18 cellular contexts compared by ENCODE assay signal in the genomic region with DNA sequence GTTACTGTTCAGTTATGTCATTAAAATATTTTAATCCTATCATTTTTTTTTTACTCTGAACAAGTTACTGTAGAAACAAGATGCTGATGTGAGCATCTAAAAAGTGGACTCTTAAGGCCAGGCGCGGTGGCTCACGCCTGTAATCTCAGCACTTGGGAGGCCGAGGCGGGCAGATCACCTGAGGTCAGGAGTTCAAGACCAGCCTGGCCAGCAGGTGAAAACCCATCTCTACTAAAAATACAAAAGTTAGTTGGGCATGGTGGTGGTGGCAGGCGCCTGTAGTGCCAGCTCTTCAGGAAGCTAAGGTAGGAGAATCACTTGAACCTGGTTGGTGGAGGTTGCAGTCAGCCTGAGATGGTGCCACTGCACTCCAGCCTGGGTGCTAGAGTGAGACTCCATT. TPM values are rescaled to one million over a fixed set of nuclear protein-coding genes. Genes with fewer than 3 reads are reported as not detected.
A peak's percentile ranks its signal among the peaks of the same experiment; 100 is the strongest.
DNase-seq lines count a peak whose midpoint lies in the region; ATAC-seq, FAIRE-seq and TF ChIP-seq lines count a peak whose summit lies in the region.
"Had no signal": no experiment of that assay in that cellular context is flagged by ENCODE, and none has a peak within 500 bp of the region (broad histone marks: within the 10 kb centered on the region; RNA-seq: fewer than 3 reads in every experiment).

No MANE protein-coding gene starts in this region.

- TF ChIP-seq CTCF in GM12878 (IDR thresholded peaks at IDR 0.05 in 2 of 3, conservative IDR thresholded peaks at IDR 0.05 in 1 of 3; ENCODE audit: control insufficient read depth in 2 of 3, extremely low read depth in 1 of 3, insufficient read depth in 1 of 3, low read depth in 3 of 3, low read length in 3 of 3) (no peak), brain microvascular endothelial cell (IDR thresholded peaks at IDR 0.05; ENCODE audit: low read depth, low read length, missing control alignments) (no peak)

- H3K4me2 ChIP-seq in GM12878 (ENCODE audit: control insufficient read depth, insufficient read depth) (peak overlapping the region; percentile 1; the same call in 1 of the 2 replicates), trophoblast cell (ENCODE audit: low read length) (no peak overlapping the region)

- no TSS peak for BruUV-seq in GM12878 (replicated peaks; lab: Mats Ljungman, UMichigan)

- in situ Hi-C loops in GM12878 (cut with MboI) (loop anchor here (10.0 kb wide), 1 partner anchor 1291 kb away; a partner anchor contains a TSS), brain microvascular endothelial cell (cut with HindIII; ENCODE audit: low pct_ligation_motif_present, low sequenced_read_pairs) (no loop called here)

- ATAC-seq in GM12878 = no peak
- ATAC-seq in GM21360 (IDR thresholded peaks at IDR 0.05; ENCODE audit: unreplicated experiment) = no peak
- ATAC-seq in GM19035 (IDR thresholded peaks at IDR 0.05; ENCODE audit: unreplicated experiment) = no peak

- H3K36me3 ChIP-seq in HUES64 (ENCODE audit: insufficient read depth, low read length) (peaks cover 69% of the 10 kb centered on the region), GM12878 (ENCODE audit: control insufficient read depth in 2 of 2, insufficient read depth in 2 of 2, low read length in 1 of 2) (peaks cover 0 to 31% of the 10 kb centered on the region in 2 experiments), trophoblast cell (ENCODE audit: control insufficient read depth in 1 of 2, insufficient read depth in 2 of 2, low read length in 2 of 2) (peaks cover 15 to 19% of the 10 kb centered on the region in 2 experiments), brain microvascular endothelial cell (replicated peaks) (peaks cover 30% of the 10 kb centered on the region)

- no peak for TF ChIP-seq POLR2A in GM12878 (IDR thresholded peaks at IDR 0.05; ENCODE audit: low read depth, low read length)

- H3K4me1 ChIP-seq in HUES64 (ENCODE audit: insufficient read depth, low read length) (peaks cover 18% of the 10 kb centered on the region), GM12878 (ENCODE audit: control insufficient read depth, insufficient read depth, low read length) (peaks cover 1% of the 10 kb centered on the region), trophoblast cell (ENCODE audit: control insufficient read depth in 1 of 2, insufficient read depth in 2 of 2, low read length in 2 of 2) (no peaks in the 10 kb centered on the region)

- no peak overlapping the region for H3K27ac ChIP-seq in HUES64 (ENCODE audit: low read depth, low read length)
- no peak overlapping the region for H3K27ac ChIP-seq in GM12878 (ENCODE audit: control insufficient read depth, insufficient read depth)
- H3K27ac ChIP-seq in trophoblast cell (ENCODE audit: low read depth, low read length) = no peak overlapping the region
- H3K27ac ChIP-seq in brain microvascular endothelial cell = no peak overlapping the region

- no peak for DNase-seq in activated T-cell treated with anti-CD3 and anti-CD28 coated beads, Interleukin-2, amount 50 U/mL, for 24 hours
- no peak for DNase-seq in activated T-cell treated with anti-CD3 and anti-CD28 coated beads, Interleukin-2, amount 50 U/mL, for 1 hour
- no peak for DNase-seq in GM12878 (ENCODE audit: low read depth, low spot score)
- no peak for DNase-seq in trophoblast cell
- DNase-seq in brain microvascular endothelial cell = no peak
- DNase-seq: activated CD8-positive, alpha-beta memory T cell treated with anti-CD3 and anti-CD28 coated beads, Interleukin-2, amount 50 U/mL, for 4 hours; amniotic stem cell; dermis blood vessel endothelial cell; NCI-H2029 treated with DMSO at 0.1 percent for 48 hours; NCI-H774; Right ventricle myocardium superior; spleen; substantia nigra had no signal

- H3K23ac ChIP-seq in trophoblast cell (ENCODE audit: low read length) = no peak overlapping the region

- H3K27me3 ChIP-seq in HUES64 (ENCODE audit: insufficient read depth, low read length) = no peaks in the 10 kb centered on the region
- H3K27me3 ChIP-seq in GM12878 (replicated peaks in 1 of 2; ENCODE audit: control insufficient read depth in 2 of 2, insufficient read depth in 2 of 2, low read length in 1 of 2) = no peaks in the 10 kb centered on the region
- H3K27me3 ChIP-seq in trophoblast cell (ENCODE audit: insufficient read depth, low read length) = no peaks in the 10 kb centered on the region
- H3K27me3 ChIP-seq in brain microvascular endothelial cell (replicated peaks) = no peaks in the 10 kb centered on the region
- H3K27me3 ChIP-seq: spleen had no signal

- no peak overlapping the region for H4K8ac ChIP-seq in trophoblast cell (ENCODE audit: low read depth, low read length)

- H3K27me3 Mint-ChIP-seq in activated T-cell treated with anti-CD3 and anti-CD28 coated beads, Interleukin-2, amount 50 U/mL, for 24 hours = no peaks in the 10 kb centered on the region

- no peak overlapping the region for H3K14ac ChIP-seq in trophoblast cell (ENCODE audit: low read length)

- no peak overlapping the region for H4K91ac ChIP-seq in trophoblast cell (ENCODE audit: low read depth, low read length)

- SMC1A ChIA-PET in GM12878 (lab: Charles Lee; ENCODE audit: uncharacterized antibody, unreplicated experiment) = interaction anchor here (0.9 to 2.2 kb wide), 5 partner anchors 10 to 73 kb away, joined by 3 to 17 read pairs (median 3); no protein-coding TSS in a partner anchor

- no peak for TF ChIP-seq EP300 in GM12878 (IDR thresholded peaks at IDR 0.05; ENCODE audit: borderline replicate concordance in 1 of 2, control insufficient read depth in 1 of 2, low read depth in 2 of 2, low read length in 2 of 2)

- FAIRE-seq in GM12878 (lab: Jason Lieb, UNC) = no peak
- FAIRE-seq: TTC549 had no signal

- H3K4me1 Mint-ChIP-seq in activated T-cell treated with anti-CD3 and anti-CD28 coated beads, Interleukin-2, amount 50 U/mL, for 24 hours (ENCODE audit: low read depth) = peaks cover 56% of the 10 kb centered on the region

- CTCF ChIA-PET in GM12878 (lab: Yijun Ruan, JAX) = interaction anchor here (1.2 to 1.8 kb wide), 3 partner anchors 15 to 142 kb away, joined by 3 to 4 read pairs (median 4); no protein-coding TSS in a partner anchor

- H3K9ac ChIP-seq in HUES64 (ENCODE audit: low read depth, low read length) (no peak overlapping the region), GM12878 (ENCODE audit: control insufficient read depth, insufficient read depth, low read length) (no peak overlapping the region), trophoblast cell (ENCODE audit: low read length) (no peak overlapping the region)

- H2BK120ac ChIP-seq in trophoblast cell (ENCODE audit: insufficient read depth, low read length, poor library complexity) = no peak overlapping the region

- H4K20me1 ChIP-seq in GM12878 (ENCODE audit: control insufficient read depth, insufficient read depth) = no peaks in the 10 kb centered on the region

- no peak overlapping the region for H2BK12ac ChIP-seq in trophoblast cell (ENCODE audit: low read length)

- H2BK5ac ChIP-seq in trophoblast cell (ENCODE audit: low read depth, low read length, poor library complexity) = no peak overlapping the region

- H3K36me3 Mint-ChIP-seq in activated T-cell treated with anti-CD3 and anti-CD28 coated beads, Interleukin-2, amount 50 U/mL, for 24 hours (ENCODE audit: low read depth) = peaks cover 85% of the 10 kb centered on the region

- H3K9me3 ChIP-seq in HUES64 (ENCODE audit: insufficient read depth, low read depth, low read length) (no peaks in the 10 kb centered on the region), GM12878 (replicated peaks; ENCODE audit: control insufficient read depth, insufficient read depth, low read length) (no peaks in the 10 kb centered on the region), trophoblast cell (ENCODE audit: insufficient read depth, low read depth, low read length) (no peaks in the 10 kb centered on the region)
- H3K9me3 ChIP-seq: HAP-1, spleen had no signal

- H3K79me2 ChIP-seq in GM12878 (ENCODE audit: control insufficient read depth, insufficient read depth, low read length) = peaks cover 92% of the 10 kb centered on the region
- H3K79me2 ChIP-seq in trophoblast cell (ENCODE audit: control insufficient read depth, insufficient read depth, low read length, poor library complexity) = peaks cover 29% of the 10 kb centered on the region

- H2AFZ ChIP-seq in GM12878 (ENCODE audit: control insufficient read depth, low read depth, low read length) = no peak overlapping the region
- H2AFZ ChIP-seq in trophoblast cell (ENCODE audit: insufficient read depth, low read length, poor library complexity) = no peak overlapping the region

- H3K4me3 Mint-ChIP-seq in activated T-cell treated with anti-CD3 and anti-CD28 coated beads, Interleukin-2, amount 50 U/mL, for 24 hours = peak overlapping the region; percentile 98

- RAD21 ChIA-PET in GM12878 (lab: Charles Lee; ENCODE audit: unreplicated experiment) = interaction anchor here (0.6 kb wide), 1 partner anchor 9 kb away, joined by 4 read pairs; no protein-coding TSS in a partner anchor

- WGBS in HUES64 = 96% methylated on average over 6 of the region's 6 CpGs
- 97% methylated on average over 6 of the region's 6 CpGs for WGBS in GM12878 (ENCODE audit: insufficient coverage, insufficient replicate concordance, low lambda C conversion rate, missing lambda C conversion rate)
- WGBS in trophoblast cell (ENCODE audit: extremely low coverage, insufficient coverage, insufficient read length) = no CpG with 5 or more reads among the region's 6 CpGs

- intact Hi-C loops in GM12878 (cut with micrococcal nuclease; ENCODE audit: unreplicated experiment) = loop anchor here (10.0 kb wide), 3 partner anchors 101 to 1381 kb away; a partner anchor contains a TSS

- no peak overlapping the region for H2AK5ac ChIP-seq in trophoblast cell (ENCODE audit: low read length)

- H3K4me3 ChIP-seq in HUES64 (ENCODE audit: low read length) (peak overlapping the region; percentile 82; the same call in 1 of the 2 replicates), GM12878 (0 out of 2 replicates have a peak overlapping the region, but pooled peaks have one; percentile 92), trophoblast cell (ENCODE audit: low read depth, low read length) (no peak overlapping the region), brain microvascular endothelial cell (ENCODE audit: low read depth, low read length) (no peak overlapping the region)
- H3K4me3 ChIP-seq: HAP-1 had no signal

- peaks cover 23% of the 10 kb centered on the region for H3K79me1 ChIP-seq in trophoblast cell (ENCODE audit: low read length)

- H3K4ac ChIP-seq in trophoblast cell (ENCODE audit: low read depth, low read length) = peak overlapping the region; percentile 97

- POLR2A ChIA-PET in GM12878 (lab: Charles Lee) = interaction anchor here (0.6 to 3.3 kb wide), 2 partner anchors 9 to 16 kb away, joined by 3 to 11 read pairs; no protein-coding TSS in a partner anchor

- no peaks in the 10 kb centered on the region for H3K9me3 Mint-ChIP-seq in activated T-cell treated with anti-CD3 and anti-CD28 coated beads, Interleukin-2, amount 50 U/mL, for 24 hours

- H4K12ac ChIP-seq in trophoblast cell (ENCODE audit: low read depth, low read length) = no peak overlapping the region

- peak overlapping the region; percentile 63 for H3K27ac Mint-ChIP-seq in activated T-cell treated with anti-CD3 and anti-CD28 coated beads, Interleukin-2, amount 50 U/mL, for 24 hours

- no peak for TF ChIP-seq RAD21 in GM12878 (IDR thresholded peaks at IDR 0.05; ENCODE audit: insufficient read depth, low read depth, low read length)

- no peak overlapping the region for H3K18ac ChIP-seq in trophoblast cell (ENCODE audit: low read length)

RNA-seq across cellular contexts. Expression of a gene that starts 2.9 kb away (rescaled TPM):
- 103 TPM for polyA plus RNA-seq in HUES64 (2013, experiment 1 of 2)
- polyA plus RNA-seq in HUES64 (2013, experiment 2 of 2) = 110 TPM
- total RNA-seq in GM12878 (2013; cell fraction: nucleolus; rRNA removed) = 271 and 278 TPM in 2 replicates
- total RNA-seq in GM12878 (2014; rRNA removed) (74.5 and 87.0 TPM in 2 replicates), GM12878 (2014; rRNA removed; fragmentation: Illumina TruSeq; extraction: Trizol) (79.7 and 86.4 TPM in 2 replicates), GM12878 (2021) (80.1 and 87.9 TPM in 2 replicates)
- 40.4 TPM for polyA plus RNA-seq in GM12878 (2011; ENCODE audit: low read depth)
- polyA plus RNA-seq in GM12878 (2011; rRNA removed) (123 and 131 TPM in 2 replicates), GM12878 (2014; fragmentation: Illumina TruSeq; extraction: Trizol) (117 and 132 TPM in 2 replicates), GM12878 (2014; fragmentation: Nextera tagmentation; extraction: Ambion mirVana) (10 to 100 TPM; 26.5 to 30.4 TPM), GM12878 (2014; rRNA removed) (61.2 and 64.2 TPM in 2 replicates), GM12878 (2016; fragmentation: Nextera tagmentation; extraction: Ambion mirVana) (10 to 100 TPM; 50.9 to 52.1 TPM)
- 62.1 and 67.2 TPM in 2 replicates for polyA plus RNA-seq in GM12878 (2011; cell fraction: cytosol; rRNA removed)
- polyA plus RNA-seq in GM12878 (2011; cell fraction: nucleus; rRNA removed) = 74.7 and 77.8 TPM in 2 replicates
- 48.7 and 67.5 TPM in 2 replicates for polyA plus RNA-seq in GM12878 (2012)
- polyA minus RNA-seq in GM12878 (2011; rRNA and poly(A)+ RNA removed) = 103 and 117 TPM in 2 replicates
- 35.9 and 42.6 TPM in 2 replicates for polyA minus RNA-seq in GM12878 (2011; cell fraction: cytosol; rRNA and poly(A)+ RNA removed)
- polyA minus RNA-seq in GM12878 (2011; cell fraction: nucleus; rRNA and poly(A)+ RNA removed) = 58.9 and 116 TPM in 2 replicates
- polyA plus RNA-seq in trophoblast cell (2013) = 143 and 144 TPM in 2 replicates

Comparison
In these comparisons a context has a peak if more than half of its experiments do, and no peak if none do; other contexts are left out.
1. H3K4me3 ChIP-seq: peak in HUES64 (single experiment) and GM12878 (single experiment); none in trophoblast cell (single experiment) and brain microvascular endothelial cell (single experiment).